ENCODE assay signal across 9 cellular contexts in the genomic region with DNA sequence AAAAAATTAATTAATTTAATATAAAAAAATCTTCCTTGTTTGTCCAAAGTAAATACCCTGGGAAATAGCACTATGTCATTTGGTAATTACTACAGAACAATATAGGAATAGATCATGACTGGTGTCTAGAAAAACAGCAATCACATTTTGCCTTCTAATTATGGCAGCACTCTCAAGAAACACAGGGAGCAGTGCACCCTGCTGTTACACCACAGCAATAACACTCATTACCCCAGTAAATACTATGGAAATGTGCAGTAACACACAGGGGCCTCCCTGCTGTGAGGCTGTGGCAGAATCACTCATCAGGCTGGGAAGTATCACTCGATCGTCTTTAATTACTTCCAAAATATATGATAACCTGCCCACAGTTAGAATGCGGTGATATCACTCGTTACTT.
A peak's percentile ranks its signal among the peaks of the same experiment; 100 is the strongest.
DNase-seq lines count a peak whose midpoint lies in the region; ATAC-seq and TF ChIP-seq lines count a peak whose summit lies in the region.
"Had no signal": no experiment of that assay in that cellular context is flagged by ENCODE, and none has a peak within 500 bp of the region (broad histone marks: within the 10 kb centered on the region; RNA-seq: fewer than 3 reads in every experiment).

No MANE protein-coding gene starts in this region.

- POLR2A ChIA-PET in GM10248 (lab: Yijun Ruan, JAX) = no interaction called here

- DNase-seq in GM10248 (ENCODE audit: extremely low spot score) = peak; percentile 11
- DNase-seq in NCI-H774 (lab: John Stamatoyannopoulos, UW) = peak; percentile 2
- DNase-seq in foreskin keratinocyte = no peak
- DNase-seq in type B pancreatic cell (ENCODE audit: extremely low spot score, unreplicated experiment) = no peak
- DNase-seq in aorta = no peak
- no peak for DNase-seq in epidermal melanocyte (ENCODE audit: insufficient read length, low spot score)
- no peak for DNase-seq in dedifferentiated amniotic fluid mesenchymal stem cell (ENCODE audit: extremely low spot score)

- no peak overlapping the region for H3K4me3 ChIP-seq in aorta (ENCODE audit: low read length in 2 of 2)

- WGBS in aorta, 2 donors = 69 to 73% methylated on average over 4 of the region's 4 CpGs

- intact Hi-C loops in aorta (cut with DNase I) = no loop called here

- H3K9me3 Mint-ChIP-seq in type B pancreatic cell = peaks cover 4% of the 10 kb centered on the region
- H3K9me3 Mint-ChIP-seq: memory B cell had no signal

- no peak overlapping the region for H3K27ac Mint-ChIP-seq in type B pancreatic cell
- H3K27ac Mint-ChIP-seq: memory B cell had no signal

- no peaks in the 10 kb centered on the region for H3K27me3 ChIP-seq in foreskin keratinocyte
- H3K27me3 ChIP-seq in aorta (ENCODE audit: control insufficient read depth in 1 of 2, insufficient read depth in 2 of 2, low read length in 1 of 2) = no peaks in the 10 kb centered on the region

- no peaks in the 10 kb centered on the region for H3K36me3 ChIP-seq in aorta (ENCODE audit: control insufficient read depth in 1 of 2, insufficient read depth in 2 of 2, low read length in 1 of 2)

- ATAC-seq in HG02870 (IDR thresholded peaks at IDR 0.05; ENCODE audit: unreplicated experiment) (peak; percentile 66), foreskin keratinocyte (peak; percentile 29), aorta (ENCODE audit: low FRiP score) (no peak)

- no peaks in the 10 kb centered on the region for H3K36me3 Mint-ChIP-seq in type B pancreatic cell
- H3K36me3 Mint-ChIP-seq: memory B cell had no signal

- peaks cover 8% of the 10 kb centered on the region for H3K4me1 Mint-ChIP-seq in type B pancreatic cell (ENCODE audit: unreplicated experiment)
- H3K4me1 Mint-ChIP-seq: memory B cell had no signal

- no peak overlapping the region for H3K27ac ChIP-seq in foreskin keratinocyte
- H3K27ac ChIP-seq in aorta (ENCODE audit: low read depth in 1 of 2, low read length in 2 of 2) = no peak overlapping the region

- CTCF ChIA-PET in GM10248 (lab: Yijun Ruan, JAX) = no interaction called here

- no peak overlapping the region for H3K4me3 Mint-ChIP-seq in type B pancreatic cell
- H3K4me3 Mint-ChIP-seq: memory B cell had no signal

- peak; percentile 27 for TF ChIP-seq CTCF in GM10248 (IDR thresholded peaks at IDR 0.05; ENCODE audit: control extremely low read depth, extremely low read depth, low read depth, missing control alignments)
- TF ChIP-seq CTCF in foreskin keratinocyte (conservative IDR thresholded peaks at IDR 0.05) = peak; percentile 36
- peak; percentile 70 for TF ChIP-seq CTCF in type B pancreatic cell (conservative IDR thresholded peaks at IDR 0.05)

- no peaks in the 10 kb centered on the region for H3K9me3 ChIP-seq in aorta (ENCODE audit: control insufficient read depth, low read length)

- H3K27me3 Mint-ChIP-seq in type B pancreatic cell = no peaks in the 10 kb centered on the region
- H3K27me3 Mint-ChIP-seq: memory B cell had no signal

- H3K4me1 ChIP-seq in foreskin keratinocyte (no peaks in the 10 kb centered on the region), aorta (ENCODE audit: control insufficient read depth in 1 of 2, insufficient read depth in 2 of 2, low read length in 2 of 2) (no peaks in the 10 kb centered on the region)

Comparison
In these comparisons a context has a peak if more than half of its experiments do, and no peak if none do; other contexts are left out.
1. DNase-seq: peak in GM10248 (single experiment) and NCI-H774 (single experiment); none in foreskin keratinocyte (0 of 2), type B pancreatic cell (single experiment), aorta (0 of 2), epidermal melanocyte (single experiment) and dedifferentiated amniotic fluid mesenchymal stem cell (single experiment).
2. Peak in every context shown above with its lines, with median percentiles within 50 percentile points of each other: CTCF ChIP-seq.